ENCODE assay signal across 8 cellular contexts in genomic region chr10:97037365-97038361, GRCh38.
A peak's percentile ranks its signal among the peaks of the same experiment; 100 is the strongest.
DNase-seq lines count a peak whose midpoint lies in the region; ATAC-seq and TF ChIP-seq lines count a peak whose summit lies in the region.

No MANE protein-coding gene starts in this region.

- H3K9me3 Mint-ChIP-seq in activated naive CD8-positive, alpha-beta T cell treated with anti-CD3 and anti-CD28 coated beads for 36 hours = no peaks in the 10 kb centered on the region

- H3K4me3 Mint-ChIP-seq in activated naive CD8-positive, alpha-beta T cell treated with anti-CD3 and anti-CD28 coated beads for 36 hours = peak overlapping the region; percentile 49

- H3K4me3 ChIP-seq in NB4 (ENCODE audit: low read depth, low read length) = no peak overlapping the region
- H3K4me3 ChIP-seq in heart right ventricle = peak overlapping the region in 9 of 10 donors; percentile 22 to 58 (median 44)
- peak overlapping the region; percentile 24 to 34 for H3K4me3 ChIP-seq in prostate gland
- peak overlapping the region; percentile 54 for H3K4me3 ChIP-seq in upper lobe of right lung

- H3K36me3 Mint-ChIP-seq in activated naive CD8-positive, alpha-beta T cell treated with anti-CD3 and anti-CD28 coated beads for 36 hours = no peaks in the 10 kb centered on the region

- ATAC-seq in SK-N-SH treated with all-trans-retinoic acid at 6 μM for 48 hours = peak; percentile 98
- ATAC-seq in heart right ventricle = peak; percentile 88 to 98 (median 92)
- ATAC-seq in upper lobe of right lung = peak; percentile 93

- H3K27ac Mint-ChIP-seq in activated naive CD8-positive, alpha-beta T cell treated with anti-CD3 and anti-CD28 coated beads for 36 hours = no peak overlapping the region

- H3K36me3 ChIP-seq in heart right ventricle (no peaks in the 10 kb centered on the region), prostate gland (no peaks in the 10 kb centered on the region), upper lobe of right lung (no peaks in the 10 kb centered on the region)

- H3K27ac ChIP-seq in heart right ventricle (peak overlapping the region in 1 of 10 donors; percentile 36), prostate gland (no peak overlapping the region), upper lobe of right lung (no peak overlapping the region)

- peaks cover 11% of the 10 kb centered on the region for H3K4me1 Mint-ChIP-seq in activated naive CD8-positive, alpha-beta T cell treated with anti-CD3 and anti-CD28 coated beads for 36 hours

- 20% methylated on average over 30 of the region's 30 CpGs for WGBS in heart right ventricle, 2 donors
- WGBS in prostate gland = 15% methylated on average over 30 of the region's 30 CpGs

- peak; percentile 86 for DNase-seq in DMS114 treated with DMSO at 0.1 percent for 48 hours (lab: John Stamatoyannopoulos, UW; ENCODE audit: unreplicated experiment)
- peak; percentile 35 for DNase-seq in GOT3 (lab: John Stamatoyannopoulos, UW)
- peak; percentile 76 for DNase-seq in NB4 (ENCODE audit: low read depth)
- peak; percentile 73 for DNase-seq in activated naive CD8-positive, alpha-beta T cell treated with anti-CD3 and anti-CD28 coated beads for 36 hours
- peak; percentile 63 to 83 for DNase-seq in heart right ventricle
- DNase-seq in prostate gland (ENCODE audit: low spot score) = peak; percentile 72
- DNase-seq in upper lobe of right lung = peak; percentile 82

- H3K27me3 ChIP-seq in heart right ventricle (no peaks in the 10 kb centered on the region), prostate gland (replicated peaks; ENCODE audit: insufficient read depth) (no peaks in the 10 kb centered on the region), upper lobe of right lung (no peaks in the 10 kb centered on the region)

- intact Hi-C loops in heart right ventricle (cut with DNase I) (loop anchor here in 2 of 10 donors (1.0 to 5.0 kb wide), 2 partner anchors 173 to 270 kb away; no protein-coding TSS in a partner anchor), prostate gland (cut with DNase I) (no loop called here), upper lobe of right lung (cut with DNase I) (no loop called here)

- H3K9me3 ChIP-seq in heart right ventricle (no peaks in the 10 kb centered on the region), prostate gland (no peaks in the 10 kb centered on the region), upper lobe of right lung (no peaks in the 10 kb centered on the region)

- peaks cover 6% of the 10 kb centered on the region for H3K27me3 Mint-ChIP-seq in activated naive CD8-positive, alpha-beta T cell treated with anti-CD3 and anti-CD28 coated beads for 36 hours

- H3K4me1 ChIP-seq in heart right ventricle (peaks cover 5 to 12% (median 9%) of the 10 kb centered on the region in 9 donors), prostate gland (replicated peaks) (peaks cover 4% of the 10 kb centered on the region), upper lobe of right lung (peaks cover 11% of the 10 kb centered on the region)

- TF ChIP-seq CTCF in NB4 (IDR thresholded peaks at IDR 0.05; ENCODE audit: low read depth, low read length) (peak; percentile 89), heart right ventricle (IDR thresholded peaks at IDR 0.05) (peak; percentile 75 to 91 (median 85)), prostate gland (IDR thresholded peaks at IDR 0.05) (peak; percentile 72 to 86 (median 76)), upper lobe of right lung (IDR thresholded peaks at IDR 0.05) (peak; percentile 84)

- TF ChIP-seq POLR2A in NB4 (IDR thresholded peaks at IDR 0.05; ENCODE audit: extremely low read depth, insufficient read length) (no peak), prostate gland (IDR thresholded peaks at IDR 0.05) (no peak)

TF ChIP-seq in SK-N-SH treated with all-trans-retinoic acid at 6 μM for 48 hours, 23 proteins besides CTCF, POLR2A, EP300 and RAD21:
- TF ChIP-seq ARNTL (CRISPR knock-in tag; IDR thresholded peaks at IDR 0.05; ENCODE audit: borderline replicate concordance, low read depth) (no peak), ISL1 (CRISPR knock-in tag; IDR thresholded peaks at IDR 0.05) (no peak), RARB (CRISPR knock-in tag; IDR thresholded peaks at IDR 0.05) (no peak), ZNF70 (CRISPR knock-in tag; IDR thresholded peaks at IDR 0.05) (no peak), SNAI2 (CRISPR knock-in tag; IDR thresholded peaks at IDR 0.05) (no peak), OSR1 (CRISPR knock-in tag; IDR thresholded peaks at IDR 0.05) (no peak), ZNF8 (CRISPR knock-in tag; IDR thresholded peaks at IDR 0.05) (no peak), GLIS3 (CRISPR knock-in tag; IDR thresholded peaks at IDR 0.05) (no peak), TOX (CRISPR knock-in tag; IDR thresholded peaks at IDR 0.05; ENCODE audit: borderline replicate concordance) (no peak), PPARA (CRISPR knock-in tag; IDR thresholded peaks at IDR 0.05; ENCODE audit: borderline replicate concordance) (no peak), ZC3H10 (CRISPR knock-in tag; IDR thresholded peaks at IDR 0.05) (no peak)
- TF ChIP-seq, protein P1, sequence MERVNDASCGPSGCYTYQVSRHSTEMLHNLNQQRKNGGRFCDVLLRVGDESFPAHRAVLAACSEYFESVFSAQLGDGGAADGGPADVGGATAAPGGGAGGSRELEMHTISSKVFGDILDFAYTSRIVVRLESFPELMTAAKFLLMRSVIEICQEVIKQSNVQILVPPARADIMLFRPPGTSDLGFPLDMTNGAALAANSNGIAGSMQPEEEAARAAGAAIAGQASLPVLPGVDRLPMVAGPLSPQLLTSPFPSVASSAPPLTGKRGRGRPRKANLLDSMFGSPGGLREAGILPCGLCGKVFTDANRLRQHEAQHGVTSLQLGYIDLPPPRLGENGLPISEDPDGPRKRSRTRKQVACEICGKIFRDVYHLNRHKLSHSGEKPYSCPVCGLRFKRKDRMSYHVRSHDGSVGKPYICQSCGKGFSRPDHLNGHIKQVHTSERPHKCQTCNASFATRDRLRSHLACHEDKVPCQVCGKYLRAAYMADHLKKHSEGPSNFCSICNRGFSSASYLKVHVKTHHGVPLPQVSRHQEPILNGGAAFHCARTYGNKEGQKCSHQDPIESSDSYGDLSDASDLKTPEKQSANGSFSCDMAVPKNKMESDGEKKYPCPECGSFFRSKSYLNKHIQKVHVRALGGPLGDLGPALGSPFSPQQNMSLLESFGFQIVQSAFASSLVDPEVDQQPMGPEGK (CRISPR knock-in tag; IDR thresholded peaks at IDR 0.05; ENCODE audit: borderline replicate concordance) = no peak
- TF ChIP-seq, protein P2, sequence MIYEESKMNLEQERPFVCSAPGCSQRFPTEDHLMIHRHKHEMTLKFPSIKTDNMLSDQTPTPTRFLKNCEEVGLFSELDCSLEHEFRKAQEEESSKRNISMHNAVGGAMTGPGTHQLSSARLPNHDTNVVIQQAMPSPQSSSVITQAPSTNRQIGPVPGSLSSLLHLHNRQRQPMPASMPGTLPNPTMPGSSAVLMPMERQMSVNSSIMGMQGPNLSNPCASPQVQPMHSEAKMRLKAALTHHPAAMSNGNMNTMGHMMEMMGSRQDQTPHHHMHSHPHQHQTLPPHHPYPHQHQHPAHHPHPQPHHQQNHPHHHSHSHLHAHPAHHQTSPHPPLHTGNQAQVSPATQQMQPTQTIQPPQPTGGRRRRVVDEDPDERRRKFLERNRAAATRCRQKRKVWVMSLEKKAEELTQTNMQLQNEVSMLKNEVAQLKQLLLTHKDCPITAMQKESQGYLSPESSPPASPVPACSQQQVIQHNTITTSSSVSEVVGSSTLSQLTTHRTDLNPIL (CRISPR knock-in tag; IDR thresholded peaks at IDR 0.05; ENCODE audit: low read depth) = no peak
- TF ChIP-seq, protein P3, sequence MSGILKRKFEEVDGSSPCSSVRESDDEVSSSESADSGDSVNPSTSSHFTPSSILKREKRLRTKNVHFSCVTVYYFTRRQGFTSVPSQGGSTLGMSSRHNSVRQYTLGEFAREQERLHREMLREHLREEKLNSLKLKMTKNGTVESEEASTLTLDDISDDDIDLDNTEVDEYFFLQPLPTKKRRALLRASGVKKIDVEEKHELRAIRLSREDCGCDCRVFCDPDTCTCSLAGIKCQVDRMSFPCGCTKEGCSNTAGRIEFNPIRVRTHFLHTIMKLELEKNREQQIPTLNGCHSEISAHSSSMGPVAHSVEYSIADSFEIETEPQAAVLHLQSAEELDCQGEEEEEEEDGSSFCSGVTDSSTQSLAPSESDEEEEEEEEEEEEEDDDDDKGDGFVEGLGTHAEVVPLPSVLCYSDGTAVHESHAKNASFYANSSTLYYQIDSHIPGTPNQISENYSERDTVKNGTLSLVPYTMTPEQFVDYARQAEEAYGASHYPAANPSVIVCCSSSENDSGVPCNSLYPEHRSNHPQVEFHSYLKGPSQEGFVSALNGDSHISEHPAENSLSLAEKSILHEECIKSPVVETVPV (CRISPR knock-in tag; IDR thresholded peaks at IDR 0.05) = no peak
- TF ChIP-seq, protein P4, sequence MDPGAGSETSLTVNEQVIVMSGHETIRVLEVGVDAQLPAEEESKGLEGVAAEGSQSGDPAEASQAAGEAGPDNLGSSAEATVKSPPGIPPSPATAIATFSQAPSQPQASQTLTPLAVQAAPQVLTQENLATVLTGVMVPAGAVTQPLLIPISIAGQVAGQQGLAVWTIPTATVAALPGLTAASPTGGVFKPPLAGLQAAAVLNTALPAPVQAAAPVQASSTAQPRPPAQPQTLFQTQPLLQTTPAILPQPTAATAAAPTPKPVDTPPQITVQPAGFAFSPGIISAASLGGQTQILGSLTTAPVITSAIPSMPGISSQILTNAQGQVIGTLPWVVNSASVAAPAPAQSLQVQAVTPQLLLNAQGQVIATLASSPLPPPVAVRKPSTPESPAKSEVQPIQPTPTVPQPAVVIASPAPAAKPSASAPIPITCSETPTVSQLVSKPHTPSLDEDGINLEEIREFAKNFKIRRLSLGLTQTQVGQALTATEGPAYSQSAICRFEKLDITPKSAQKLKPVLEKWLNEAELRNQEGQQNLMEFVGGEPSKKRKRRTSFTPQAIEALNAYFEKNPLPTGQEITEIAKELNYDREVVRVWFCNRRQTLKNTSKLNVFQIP (CRISPR knock-in tag; IDR thresholded peaks at IDR 0.05; ENCODE audit: borderline replicate concordance, low read depth) = no peak

Comparison
In these comparisons a context has a peak if more than half of its experiments do, and no peak if none do; other contexts are left out.
1. DNase-seq: peak in every context shown above with its lines; median percentile 86 in DMS114 treated with DMSO at 0.1 percent for 48 hours; 82 in upper lobe of right lung; 76 in NB4; 73 in activated naive CD8-positive, alpha-beta T cell treated with anti-CD3 and anti-CD28 coated beads for 36 hours; 73 in heart right ventricle; 72 in prostate gland; 35 in GOT3.